In genomic region chr9:123034881-123035465, GRCh38 we compare ENCODE assay signal across 21 cellular contexts. TPM values are rescaled to one million over a fixed set of nuclear protein-coding genes. Genes with fewer than 3 reads are reported as not detected.
A peak's percentile ranks its signal among the peaks of the same experiment; 100 is the strongest.
DNase-seq lines count a peak whose midpoint lies in the region; ATAC-seq and TF ChIP-seq lines count a peak whose summit lies in the region.
"Had no signal": no experiment of that assay in that cellular context is flagged by ENCODE, and none has a peak within 500 bp of the region (broad histone marks: within the 10 kb centered on the region; RNA-seq: fewer than 3 reads in every experiment).

No MANE protein-coding gene starts in this region.

- H3K27me3 ChIP-seq in left ventricle myocardium inferior (ENCODE audit: low read depth) (no peaks in the 10 kb centered on the region), rectal smooth muscle tissue (ENCODE audit: control insufficient read depth, insufficient read depth, low read length) (no peaks in the 10 kb centered on the region)
- H3K27me3 ChIP-seq: BLaER1 treated with 17β-estradiol and CSF1 and Interleukin-3, amounts not matched to agents 10 nM and 100 nM had no signal

- ATAC-seq in stimulated activated naive CD8-positive, alpha-beta T cell treated with anti-CD3 and anti-CD28 coated beads, Interleukin-15, amount 100 ng/mL, for 72 hours = no peak
- ATAC-seq in HG03571 (IDR thresholded peaks at IDR 0.05; ENCODE audit: unreplicated experiment) = no peak
- no peak for ATAC-seq in left colon
- ATAC-seq: activated T-helper 17 cell treated with anti-CD3 and anti-CD28 coated beads, Interleukin-2, amount 50 U/mL, for 72 hours; left lobe of liver had no signal

- H3K4me1 ChIP-seq in left ventricle myocardium inferior (peaks cover 48% of the 10 kb centered on the region), rectal smooth muscle tissue (ENCODE audit: control insufficient read depth, insufficient read depth, low read length) (peaks cover 16% of the 10 kb centered on the region)
- H3K4me1 ChIP-seq: parathyroid adenoma had no signal

- no peaks in the 10 kb centered on the region for H3K9me3 Mint-ChIP-seq in stimulated activated naive CD8-positive, alpha-beta T cell treated with anti-CD3 and anti-CD28 coated beads, Interleukin-15, Interleukin-2, amounts not matched to agents 100 ng/mL and 50 ng/mL, for 24 hours
- H3K9me3 Mint-ChIP-seq in stimulated activated naive CD8-positive, alpha-beta T cell treated with anti-CD3 and anti-CD28 coated beads, Interleukin-15, amount 100 ng/mL, for 72 hours = no peaks in the 10 kb centered on the region
- H3K9me3 Mint-ChIP-seq: activated T-helper 17 cell treated with anti-CD3 and anti-CD28 coated beads, Interleukin-2, amount 50 U/mL, for 72 hours; HFFc6 had no signal

- H3K27ac ChIP-seq in left ventricle myocardium inferior (replicated peaks) = peak overlapping the region; percentile 46
- no peak overlapping the region for H3K27ac ChIP-seq in rectal smooth muscle tissue (ENCODE audit: low read depth, low read length)
- H3K27ac ChIP-seq: BLaER1 treated with 17β-estradiol and CSF1 and Interleukin-3, amounts not matched to agents 10 nM and 100 nM; parathyroid adenoma had no signal

- peaks cover 24% of the 10 kb centered on the region for H3K4me1 Mint-ChIP-seq in stimulated activated naive CD8-positive, alpha-beta T cell treated with anti-CD3 and anti-CD28 coated beads, Interleukin-15, Interleukin-2, amounts not matched to agents 100 ng/mL and 50 ng/mL, for 24 hours (ENCODE audit: low read depth)
- peaks cover 23% of the 10 kb centered on the region for H3K4me1 Mint-ChIP-seq in stimulated activated naive CD8-positive, alpha-beta T cell treated with anti-CD3 and anti-CD28 coated beads, Interleukin-15, amount 100 ng/mL, for 72 hours

- intact Hi-C loops in left ventricle myocardium inferior (cut with micrococcal nuclease) (no loop called here), left colon (cut with DNase I, micrococcal nuclease) (no loop called here)

- DNase-seq in stimulated activated naive CD8-positive, alpha-beta T cell treated with anti-CD3 and anti-CD28 coated beads, Interleukin-15, amount 100 ng/mL, for 72 hours = no peak
- DNase-seq in left ventricle myocardium inferior (no peak), NCI-H510A (lab: John Stamatoyannopoulos, UW) (no peak), NCI-H2227 (lab: John Stamatoyannopoulos, UW; ENCODE audit: unreplicated experiment) (no peak), left colon (no peak)
- DNase-seq: central memory CD4-positive, alpha-beta T cell; HFFc6; Karpas-422; NCI-H1092; NCI-H526 treated with DMSO at 0.1 percent for 48 hours; SHP77; stimulated activated CD4-positive, alpha-beta T cell treated with anti-CD3 and anti-CD28 coated beads, Interleukin-4, amount 100 ng/mL, for 4 hours had no signal

- H3K36me3 Mint-ChIP-seq in stimulated activated naive CD8-positive, alpha-beta T cell treated with anti-CD3 and anti-CD28 coated beads, Interleukin-15, Interleukin-2, amounts not matched to agents 100 ng/mL and 50 ng/mL, for 24 hours (ENCODE audit: low read depth) = peaks cover 27% of the 10 kb centered on the region

- no peaks in the 10 kb centered on the region for H3K27me3 Mint-ChIP-seq in stimulated activated naive CD8-positive, alpha-beta T cell treated with anti-CD3 and anti-CD28 coated beads, Interleukin-15, Interleukin-2, amounts not matched to agents 100 ng/mL and 50 ng/mL, for 24 hours
- no peaks in the 10 kb centered on the region for H3K27me3 Mint-ChIP-seq in stimulated activated naive CD8-positive, alpha-beta T cell treated with anti-CD3 and anti-CD28 coated beads, Interleukin-15, amount 100 ng/mL, for 72 hours
- H3K27me3 Mint-ChIP-seq: activated T-helper 17 cell treated with anti-CD3 and anti-CD28 coated beads, Interleukin-2, amount 50 U/mL, for 72 hours had no signal

- H3K4me3 ChIP-seq in left ventricle myocardium inferior (peak overlapping the region; percentile 54), rectal smooth muscle tissue (ENCODE audit: low read length) (peak overlapping the region; percentile 34)
- H3K4me3 ChIP-seq: BLaER1 treated with 17β-estradiol and CSF1 and Interleukin-3, amounts not matched to agents 10 nM and 100 nM had no signal

- no peak for TF ChIP-seq CTCF in left ventricle myocardium inferior (IDR thresholded peaks at IDR 0.05; ENCODE audit: borderline replicate concordance)

- H3K4me3 Mint-ChIP-seq in stimulated activated naive CD8-positive, alpha-beta T cell treated with anti-CD3 and anti-CD28 coated beads, Interleukin-15, Interleukin-2, amounts not matched to agents 100 ng/mL and 50 ng/mL, for 24 hours = no peak overlapping the region
- no peak overlapping the region for H3K4me3 Mint-ChIP-seq in stimulated activated naive CD8-positive, alpha-beta T cell treated with anti-CD3 and anti-CD28 coated beads, Interleukin-15, amount 100 ng/mL, for 72 hours
- H3K4me3 Mint-ChIP-seq: activated T-helper 17 cell treated with anti-CD3 and anti-CD28 coated beads, Interleukin-2, amount 50 U/mL, for 72 hours; HFFc6 had no signal

- H3K36me3 ChIP-seq in left ventricle myocardium inferior = peaks cover 5% of the 10 kb centered on the region
- H3K36me3 ChIP-seq in rectal smooth muscle tissue (ENCODE audit: control insufficient read depth, insufficient read depth, low read length) = no peaks in the 10 kb centered on the region

- no peaks in the 10 kb centered on the region for H3K9me3 ChIP-seq in left ventricle myocardium inferior (replicated peaks)
- H3K9me3 ChIP-seq: BLaER1 treated with 17β-estradiol and CSF1 and Interleukin-3, amounts not matched to agents 10 nM and 100 nM had no signal

- H3K9ac ChIP-seq in rectal smooth muscle tissue (ENCODE audit: low read length) = no peak overlapping the region
- H3K9ac ChIP-seq: BLaER1 treated with 17β-estradiol and CSF1 and Interleukin-3, amounts not matched to agents 10 nM and 100 nM; parathyroid adenoma had no signal

- peak overlapping the region; percentile 27 for H3K27ac Mint-ChIP-seq in stimulated activated naive CD8-positive, alpha-beta T cell treated with anti-CD3 and anti-CD28 coated beads, Interleukin-15, Interleukin-2, amounts not matched to agents 100 ng/mL and 50 ng/mL, for 24 hours
- H3K27ac Mint-ChIP-seq in stimulated activated naive CD8-positive, alpha-beta T cell treated with anti-CD3 and anti-CD28 coated beads, Interleukin-15, amount 100 ng/mL, for 72 hours = peak overlapping the region in 1 of 2 donors; percentile 42
- H3K27ac Mint-ChIP-seq: activated T-helper 17 cell treated with anti-CD3 and anti-CD28 coated beads, Interleukin-2, amount 50 U/mL, for 72 hours; HFFc6 had no signal

RNA-seq across cellular contexts. Expression of gene GPR21, which starts 1.5 kb away (rescaled TPM):
- 0.58 TPM for total RNA-seq in left ventricle myocardium inferior
- 1 to 10 TPM; 2.4 to 3.8 TPM for total RNA-seq in left colon
- total RNA-seq: A673, HT-29 had no signal
